ENCODE assay signal across 8 cellular contexts in the genomic region with DNA sequence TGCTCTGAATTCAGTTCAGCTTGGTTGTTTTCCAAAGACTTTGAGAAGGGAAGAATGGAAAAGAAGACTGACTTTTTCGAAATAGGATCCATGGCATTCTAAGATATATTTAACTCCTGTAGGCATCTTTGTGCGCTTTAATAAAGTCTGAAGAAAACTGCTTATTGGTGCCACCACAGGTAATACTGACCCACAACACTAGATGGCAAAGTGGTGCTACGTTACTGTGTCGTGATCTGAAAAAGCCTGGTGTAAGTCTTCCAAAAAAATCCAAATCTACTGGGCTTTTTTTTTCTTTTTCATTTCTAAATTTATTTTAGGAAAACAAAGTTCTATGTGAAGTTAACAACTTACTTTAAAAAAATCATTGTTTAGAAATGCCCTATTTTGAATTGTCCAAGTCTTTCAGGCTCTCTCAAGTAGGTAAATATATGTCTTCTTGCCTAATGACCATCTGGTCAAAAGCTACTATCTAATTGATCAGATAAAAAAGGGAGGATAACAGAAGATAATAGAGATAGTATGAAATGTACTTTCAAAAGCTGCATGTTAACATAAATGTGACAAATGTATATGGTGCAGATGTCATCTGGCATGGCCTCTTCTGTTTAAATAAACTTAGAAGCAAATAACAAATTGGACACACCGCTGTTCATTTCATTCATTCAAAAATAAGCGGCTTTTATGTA. TPM values are rescaled to one million over a fixed set of nuclear protein-coding genes. Genes with fewer than 3 reads are reported as not detected.
DNase-seq lines count a peak whose midpoint lies in the region; ATAC-seq, FAIRE-seq and TF ChIP-seq lines count a peak whose summit lies in the region.

No MANE protein-coding gene starts in this region.

- H3K4me3 ChIP-seq in BJ (ENCODE audit: low read depth, low read length), result no peak overlapping the region

- H3K27me3 ChIP-seq in BJ (ENCODE audit: control insufficient read depth, insufficient read depth, low read length), result no peaks in the 10 kb centered on the region

- ATAC-seq in omental fat pad (ENCODE audit: low FRiP score), result no peak

- DNase-seq in BJ (ENCODE audit: low read depth) (peak; percentile 6), GM19239 (ENCODE audit: insufficient read length, low spot score) (no peak), NCI-H2171 (lab: John Stamatoyannopoulos, UW) (peak; percentile 32), foreskin melanocyte (peak; percentile 19), putamen (ENCODE audit: low spot score) (peak; percentile 24), omental fat pad (ENCODE audit: low spot score) (no peak)
- peak; percentile 15 for DNase-seq in activated CD4-positive, alpha-beta T cell treated with anti-CD3 and anti-CD28 coated beads, Interleukin-2, amount 50 U/mL, for 1 hour
- DNase-seq in activated effector memory CD4-positive, alpha-beta T cell treated with anti-CD3 and anti-CD28 coated beads, Interleukin-2, amount 50 U/mL, for 16 hours, result no peak

- POLR2A ChIA-PET in BJ (lab: Charles Lee), result no interaction called here

- no peaks in the 10 kb centered on the region for H3K36me3 ChIP-seq in BJ (ENCODE audit: control insufficient read depth, insufficient read depth, low read length)

- CTCF ChIA-PET in BJ (lab: Yijun Ruan, JAX), result interaction anchor here (0.6 to 2.4 kb wide), 6 partner anchors 9 to 568 kb away, joined by 3 to 6 read pairs (median 4); no protein-coding TSS in a partner anchor

- TF ChIP-seq CTCF in BJ (IDR thresholded peaks at IDR 0.05; ENCODE audit: insufficient read depth, low read depth, low read length) (peak; percentile 58), omental fat pad (IDR thresholded peaks at IDR 0.05) (no peak)

- peak; percentile 91 for FAIRE-seq in GM19239 (lab: Jason Lieb, UNC)

RNA-seq across cellular contexts. Expression of a gene that starts 47.0 kb away (rescaled TPM):
- 31.4 and 38.4 TPM in 2 replicates for polyA plus RNA-seq in BJ (2011; rRNA removed)
- polyA minus RNA-seq in BJ (2011; rRNA and poly(A)+ RNA removed), result 12.2 and 18.2 TPM in 2 replicates
- total RNA-seq in omental fat pad, result 10 to 100 TPM; 30.4 to 52.2 (median 37.6) TPM

Comparison
In these comparisons a context has a peak if more than half of its experiments do, and no peak if none do; other contexts are left out.
1. DNase-seq: peak in BJ (single experiment), NCI-H2171 (single experiment), activated CD4-positive, alpha-beta T cell treated with anti-CD3 and anti-CD28 coated beads, Interleukin-2, amount 50 U/mL, for 1 hour (single experiment), foreskin melanocyte (single experiment) and putamen (single experiment); none in GM19239 (single experiment), omental fat pad (single experiment) and activated effector memory CD4-positive, alpha-beta T cell treated with anti-CD3 and anti-CD28 coated beads, Interleukin-2, amount 50 U/mL, for 16 hours (single experiment).